In the genomic region with DNA sequence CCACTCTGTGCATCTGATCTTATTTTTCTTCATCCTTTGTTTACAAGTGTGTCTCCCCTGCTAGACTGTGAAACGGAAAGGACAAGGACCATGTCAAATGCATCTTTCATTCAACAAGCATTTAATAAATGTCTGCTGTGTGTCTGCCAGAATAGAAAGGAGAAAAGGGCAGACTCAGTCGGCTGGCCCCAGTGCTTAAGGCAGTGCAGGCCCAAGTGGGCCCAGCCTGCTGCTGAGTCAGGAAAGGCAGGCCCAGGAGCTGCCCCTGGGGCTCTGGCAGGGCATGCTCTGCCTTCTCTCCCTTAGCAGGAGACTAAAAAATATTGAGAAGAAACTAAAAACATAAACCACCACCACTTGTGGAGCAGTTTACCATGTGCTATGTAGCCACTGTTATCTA, we compare ENCODE assay signal across 1 cellular context.
TF ChIP-seq lines count a peak whose summit lies in the region.

No MANE protein-coding gene starts in this region.

TF ChIP-seq in WTC11, 78 proteins besides CTCF, POLR2A, EP300 and RAD21 (continued from another document):
- TF ChIP-seq, protein P1, sequence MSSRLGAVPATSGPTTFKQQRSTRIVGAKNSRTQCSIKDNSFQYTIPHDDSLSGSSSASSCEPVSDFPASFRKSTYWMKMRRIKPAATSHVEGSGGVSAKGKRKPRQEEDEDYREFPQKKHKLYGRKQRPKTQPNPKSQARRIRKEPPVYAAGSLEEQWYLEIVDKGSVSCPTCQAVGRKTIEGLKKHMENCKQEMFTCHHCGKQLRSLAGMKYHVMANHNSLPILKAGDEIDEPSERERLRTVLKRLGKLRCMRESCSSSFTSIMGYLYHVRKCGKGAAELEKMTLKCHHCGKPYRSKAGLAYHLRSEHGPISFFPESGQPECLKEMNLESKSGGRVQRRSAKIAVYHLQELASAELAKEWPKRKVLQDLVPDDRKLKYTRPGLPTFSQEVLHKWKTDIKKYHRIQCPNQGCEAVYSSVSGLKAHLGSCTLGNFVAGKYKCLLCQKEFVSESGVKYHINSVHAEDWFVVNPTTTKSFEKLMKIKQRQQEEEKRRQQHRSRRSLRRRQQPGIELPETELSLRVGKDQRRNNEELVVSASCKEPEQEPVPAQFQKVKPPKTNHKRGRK (CRISPR knock-in tag; IDR thresholded peaks at IDR 0.05; ENCODE audit: borderline replicate concordance): no peak
- TF ChIP-seq GRHL2 (CRISPR knock-in tag; IDR thresholded peaks at IDR 0.05; ENCODE audit: insufficient replicate concordance, severe bottlenecking) (no peak), MXD4 (CRISPR knock-in tag; IDR thresholded peaks at IDR 0.05; ENCODE audit: borderline replicate concordance) (no peak), MYBL2 (CRISPR knock-in tag; IDR thresholded peaks at IDR 0.05) (no peak)
